ENCODE assay signal across 10 cellular contexts in genomic region chr14:105060751-105061427, GRCh38. TPM values are rescaled to one million over a fixed set of nuclear protein-coding genes. Genes with fewer than 3 reads are reported as not detected.
DNase-seq lines count a peak whose midpoint lies in the region; ATAC-seq and TF ChIP-seq lines count a peak whose summit lies in the region.
"Had no signal": no experiment of that assay in that cellular context is flagged by ENCODE, and none has a peak within 500 bp of the region (broad histone marks: within the 10 kb centered on the region; RNA-seq: fewer than 3 reads in every experiment).

No MANE protein-coding gene starts in this region.

- POLR2A ChIA-PET in naive thymus-derived CD8-positive, alpha-beta T cell (lab: Charles Lee), result interaction anchor here (0.9 to 11.8 kb wide), 6 partner anchors 14 to 421 kb away, joined by 3 to 254 read pairs (median 14); partner anchors contain the start of gene CDCA4
- POLR2A ChIA-PET in HEK293T (lab: Yijun Ruan, JAX), result no interaction called here

- H3K4me3 ChIP-seq in CD4-positive, CD25-positive, alpha-beta regulatory T cell (ENCODE audit: low read depth, low read length), result peak overlapping the region; percentile 37
- H3K4me3 ChIP-seq: K562 had no signal

- DNase-seq in CD4-positive, CD25-positive, alpha-beta regulatory T cell, result peak in 2 of 3 donors; percentile 38 to 60
- peak; percentile 81 to 83 for DNase-seq in NOMO-1 (lab: John Stamatoyannopoulos, UW; ENCODE audit: unreplicated experiment in 2 of 2)
- DNase-seq in central memory CD8-positive, alpha-beta T cell (ENCODE audit: low spot score in 2 of 2), result no peak
- peak in 8 of 10 donors; percentile 21 to 69 (median 44) for DNase-seq in naive thymus-derived CD8-positive, alpha-beta T cell
- DNase-seq in GM10266 (ENCODE audit: extremely low spot score), result no peak
- no peak for DNase-seq in HEK293T (ENCODE audit: extremely low spot score)
- DNase-seq in DMS 273 treated with DMSO at 0.1 percent for 48 hours (lab: John Stamatoyannopoulos, UW), result no peak
- DNase-seq: DND-41 had no signal

- CTCF ChIA-PET in HEK293T (lab: Yijun Ruan, JAX), result interaction anchor here (1.6 kb wide), 1 partner anchor 29 kb away, joined by 3 read pairs; no protein-coding TSS in a partner anchor

- H3K27ac Mint-ChIP-seq in CD4-positive, CD25-positive, alpha-beta regulatory T cell, result peak overlapping the region; percentile 96 to 98 (median 97)
- peak overlapping the region; percentile 100 for H3K27ac Mint-ChIP-seq in central memory CD8-positive, alpha-beta T cell (ENCODE audit: low read depth)
- peak overlapping the region; percentile 94 to 99 (median 99) for H3K27ac Mint-ChIP-seq in naive thymus-derived CD8-positive, alpha-beta T cell

- no peaks in the 10 kb centered on the region for H3K27me3 ChIP-seq in CD4-positive, CD25-positive, alpha-beta regulatory T cell (ENCODE audit: control insufficient read depth, insufficient read depth, low read length)

- H3K36me3 ChIP-seq in CD4-positive, CD25-positive, alpha-beta regulatory T cell (ENCODE audit: control insufficient read depth, insufficient read depth, low read length), result peaks cover 8% of the 10 kb centered on the region

- no peak for TF ChIP-seq CTCF in GM10266 (IDR thresholded peaks at IDR 0.05; ENCODE audit: control insufficient read depth, insufficient read depth, low read depth, missing control alignments)

- H3K27ac ChIP-seq in CD4-positive, CD25-positive, alpha-beta regulatory T cell (ENCODE audit: insufficient read depth, low read length, poor library complexity, severe bottlenecking), result peak overlapping the region; percentile 98

- peaks cover 4% of the 10 kb centered on the region for H3K27me3 Mint-ChIP-seq in CD4-positive, CD25-positive, alpha-beta regulatory T cell
- no peaks in the 10 kb centered on the region for H3K27me3 Mint-ChIP-seq in central memory CD8-positive, alpha-beta T cell
- no peaks in the 10 kb centered on the region for H3K27me3 Mint-ChIP-seq in naive thymus-derived CD8-positive, alpha-beta T cell

- H3K36me3 Mint-ChIP-seq in CD4-positive, CD25-positive, alpha-beta regulatory T cell, result peaks cover 6% of the 10 kb centered on the region
- H3K36me3 Mint-ChIP-seq in central memory CD8-positive, alpha-beta T cell (ENCODE audit: insufficient read depth), result peaks cover 68% of the 10 kb centered on the region
- H3K36me3 Mint-ChIP-seq in naive thymus-derived CD8-positive, alpha-beta T cell, result peaks cover 0 to 36% (median 11%) of the 10 kb centered on the region in 3 donors

- ATAC-seq in CD4-positive, CD25-positive, alpha-beta regulatory T cell (ENCODE audit: low read depth in 2 of 2), result no peak
- no peak for ATAC-seq in central memory CD8-positive, alpha-beta T cell (replicated peaks; ENCODE audit: extremely low read depth, poor library complexity, severe bottlenecking)
- no peak for ATAC-seq in naive thymus-derived CD8-positive, alpha-beta T cell
- no peak for ATAC-seq in GM19351 (IDR thresholded peaks at IDR 0.05; ENCODE audit: unreplicated experiment)

- H3K4me1 Mint-ChIP-seq in CD4-positive, CD25-positive, alpha-beta regulatory T cell, result peaks cover 13 to 72% (median 43%) of the 10 kb centered on the region in 4 donors
- peaks cover 63% of the 10 kb centered on the region for H3K4me1 Mint-ChIP-seq in central memory CD8-positive, alpha-beta T cell
- peaks cover 29 to 74% (median 69%) of the 10 kb centered on the region in 4 donors for H3K4me1 Mint-ChIP-seq in naive thymus-derived CD8-positive, alpha-beta T cell

- no peaks in the 10 kb centered on the region for H3K9me3 ChIP-seq in CD4-positive, CD25-positive, alpha-beta regulatory T cell (ENCODE audit: control insufficient read depth in 2 of 2, low read length in 2 of 2)

- H3K4me3 Mint-ChIP-seq in CD4-positive, CD25-positive, alpha-beta regulatory T cell, result peak overlapping the region; percentile 93 to 100 (median 97)
- H3K4me3 Mint-ChIP-seq in central memory CD8-positive, alpha-beta T cell, result peak overlapping the region; percentile 99
- peak overlapping the region; percentile 81 to 99 (median 93) for H3K4me3 Mint-ChIP-seq in naive thymus-derived CD8-positive, alpha-beta T cell

- H3K4me1 ChIP-seq in CD4-positive, CD25-positive, alpha-beta regulatory T cell (ENCODE audit: control insufficient read depth, insufficient read depth, low read length, poor library complexity, severe bottlenecking), result peaks cover 70% of the 10 kb centered on the region

- no peaks in the 10 kb centered on the region for H3K9me3 Mint-ChIP-seq in CD4-positive, CD25-positive, alpha-beta regulatory T cell
- H3K9me3 Mint-ChIP-seq in central memory CD8-positive, alpha-beta T cell, result no peaks in the 10 kb centered on the region
- H3K9me3 Mint-ChIP-seq in naive thymus-derived CD8-positive, alpha-beta T cell, result no peaks in the 10 kb centered on the region

TF ChIP-seq in HEK293T, 16 proteins besides CTCF, POLR2A, EP300 and RAD21:
- no peak for TF ChIP-seq TARDBP (IDR thresholded peaks at IDR 0.05)

RNA-seq across cellular contexts. Expression of gene GPR132, which starts 4.3 kb away (rescaled TPM):
- 94.5 TPM for total RNA-seq in CD4-positive, CD25-positive, alpha-beta regulatory T cell
- 10 to 100 TPM in 3 of 4 donors, 1 to 10 TPM in 1; 8.8 to 17.5 (median 14.6) TPM for polyA plus RNA-seq in CD4-positive, CD25-positive, alpha-beta regulatory T cell
- total RNA-seq in naive thymus-derived CD8-positive, alpha-beta T cell, result 10 to 100 TPM; 36.3 to 41.4 TPM
- 10 to 100 TPM in 1 of 3 donors, 1 to 10 TPM in 2; 9.4 to 37.2 (median 9.7) TPM for polyA plus RNA-seq in naive thymus-derived CD8-positive, alpha-beta T cell

RNA-seq across cellular contexts. Expression of gene CDCA4, which starts 40.0 kb away (rescaled TPM):
- 16.5 TPM for total RNA-seq in CD4-positive, CD25-positive, alpha-beta regulatory T cell
- 10 to 100 TPM; 12.8 to 16.7 (median 14.9) TPM for polyA plus RNA-seq in CD4-positive, CD25-positive, alpha-beta regulatory T cell
- total RNA-seq in naive thymus-derived CD8-positive, alpha-beta T cell, result 10 to 100 TPM; 11.0 to 12.4 TPM
- 10 to 100 TPM in 2 of 3 donors, 1 to 10 TPM in 1; 8.2 to 12.0 (median 11.3) TPM for polyA plus RNA-seq in naive thymus-derived CD8-positive, alpha-beta T cell

Comparison
In these comparisons a context has a peak if more than half of its experiments do, and no peak if none do; other contexts are left out.
1. DNase-seq: peak in CD4-positive, CD25-positive, alpha-beta regulatory T cell (2 of 3), NOMO-1 (2 of 2) and naive thymus-derived CD8-positive, alpha-beta T cell (8 of 10); none in central memory CD8-positive, alpha-beta T cell (0 of 2), GM10266 (single experiment), HEK293T (single experiment) and DMS 273 treated with DMSO at 0.1 percent for 48 hours (single experiment).
2. Peak in every context shown above with its lines, with median percentiles within 50 percentile points of each other: H3K27ac Mint-ChIP-seq and H3K4me3 Mint-ChIP-seq.